Comparison of ENCODE assay signal across 9 cellular contexts in genomic region chr16:87505834-87506233, GRCh38.
"Had no signal": no experiment of that assay in that cellular context is flagged by ENCODE, and none has a peak within 500 bp of the region (broad histone marks: within the 10 kb centered on the region; RNA-seq: fewer than 3 reads in every experiment).

No MANE protein-coding gene starts in this region.

- H3K9ac ChIP-seq: GM23248, KMS-11 had no signal

- DNase-seq: GM23248, GOT3, H9, HCEC 1CT, IMR-90, KBM-7 had no signal

- H3K4me3 ChIP-seq: GM23248 had no signal

- H3K4me2 ChIP-seq: KMS-11 had no signal

- H2AFZ ChIP-seq: GM23248 had no signal

- H3K27ac ChIP-seq: GM23248, HL-60, KMS-11 had no signal

- FAIRE-seq: H54 had no signal
